In genomic region chr2:220913384-220913783, GRCh38 we compare ENCODE assay signal across 16 cellular contexts.
DNase-seq lines count a peak whose midpoint lies in the region; ATAC-seq and TF ChIP-seq lines count a peak whose summit lies in the region.
"Had no signal": no experiment of that assay in that cellular context is flagged by ENCODE, and none has a peak within 500 bp of the region (broad histone marks: within the 10 kb centered on the region; RNA-seq: fewer than 3 reads in every experiment).

No MANE protein-coding gene starts in this region.

- H3K4me3 ChIP-seq in mammary epithelial cell (replicated peaks in 1 of 3; ENCODE audit: insufficient read depth in 1 of 3, low read depth in 2 of 3, low read length in 3 of 3) (no peak overlapping the region), epithelial cell of esophagus (ENCODE audit: low read length) (no peak overlapping the region)
- H3K4me3 ChIP-seq: A549, GM23338 had no signal

- H3K36me3 Mint-ChIP-seq in MCF 10A (ENCODE audit: insufficient read depth, unreplicated experiment), result no peaks in the 10 kb centered on the region

- H3K9ac ChIP-seq in mammary epithelial cell (ENCODE audit: insufficient read depth, low read length), result no peak overlapping the region

- H3K4me1 ChIP-seq in mammary epithelial cell (ENCODE audit: insufficient read depth, low read length), result no peaks in the 10 kb centered on the region
- H3K4me1 ChIP-seq: A549, Caco-2 had no signal

- no peak overlapping the region for H3K4me2 ChIP-seq in mammary epithelial cell (ENCODE audit: insufficient read depth, low read depth, low read length)
- H3K4me2 ChIP-seq: A549, GM23338 had no signal

- BruUV-seq in mammary epithelial cell (replicated peaks; lab: Mats Ljungman, UMichigan) (no TSS peak), MCF 10A (replicated peaks; lab: Mats Ljungman, UMichigan) (no TSS peak)

- no peaks in the 10 kb centered on the region for H3K9me3 ChIP-seq in mammary epithelial cell (replicated peaks; ENCODE audit: insufficient read depth, low read length)
- H3K9me3 ChIP-seq: A549, Caco-2 had no signal

- H3K4me1 Mint-ChIP-seq in MCF 10A (ENCODE audit: insufficient read depth, unreplicated experiment), result no peaks in the 10 kb centered on the region
- H3K4me1 Mint-ChIP-seq: GM23338 had no signal

- dilution Hi-C loops in mammary epithelial cell (cut with HindIII; ENCODE audit: low sequenced_read_pairs), result no loop called here

- DNase-seq in mammary epithelial cell (peak; percentile 12), MCF 10A (ENCODE audit: unreplicated experiment) (no peak), epithelial cell of esophagus (ENCODE audit: low read depth) (peak; percentile 17), renal cortical epithelial cell (ENCODE audit: low read depth) (peak; percentile 2), NCI-H345 treated with DMSO at 0.1 percent for 48 hours (lab: John Stamatoyannopoulos, UW; ENCODE audit: unreplicated experiment) (no peak)
- DNase-seq: AML-193; Caco-2; CD4-positive, alpha-beta T cell; HCEC 1CT had no signal

- H3K27me3 ChIP-seq in mammary epithelial cell (ENCODE audit: insufficient read depth, low read length), result no peaks in the 10 kb centered on the region

- no peaks in the 10 kb centered on the region for H3K79me2 ChIP-seq in mammary epithelial cell (ENCODE audit: insufficient read depth, low read length)

- POLR2A ChIA-PET in MCF 10A (lab: Yijun Ruan, JAX), result no interaction called here

- H3K27ac Mint-ChIP-seq in MCF 10A (ENCODE audit: low read depth, unreplicated experiment), result no peak overlapping the region
- H3K27ac Mint-ChIP-seq: CD4-positive, alpha-beta T cell; GM23338 had no signal

- H2AFZ ChIP-seq in mammary epithelial cell (ENCODE audit: low read depth, low read length), result no peak overlapping the region
- H2AFZ ChIP-seq: GM23338 had no signal

- ATAC-seq in HG02678 (IDR thresholded peaks at IDR 0.05; ENCODE audit: unreplicated experiment), result no peak
- no peak for ATAC-seq in HG02981 (IDR thresholded peaks at IDR 0.05; ENCODE audit: unreplicated experiment)
- ATAC-seq: A549, GM23338, HepG2 had no signal

- in situ Hi-C loops in mammary epithelial cell (cut with MboI; ENCODE audit: low sequenced_read_pairs in 2 of 2), result no loop called here

- H3K4me3 Mint-ChIP-seq in MCF 10A (ENCODE audit: unreplicated experiment), result no peak overlapping the region
- H3K4me3 Mint-ChIP-seq: CD4-positive, alpha-beta T cell; GM23338 had no signal

- intact Hi-C loops in mammary epithelial cell (cut with micrococcal nuclease) (no loop called here), MCF 10A (cut with micrococcal nuclease) (no loop called here)

- no peaks in the 10 kb centered on the region for H3K27me3 Mint-ChIP-seq in MCF 10A (ENCODE audit: insufficient read depth, unreplicated experiment)

- no peaks in the 10 kb centered on the region for H4K20me1 ChIP-seq in mammary epithelial cell (ENCODE audit: insufficient read depth, low read length)

- CTCF ChIA-PET in mammary epithelial cell (lab: Charles Lee; ENCODE audit: low non-redundant PET), result no interaction called here
- CTCF ChIA-PET in MCF 10A (lab: Yijun Ruan, JAX), result no interaction called here

- H3K36me3 ChIP-seq in mammary epithelial cell (ENCODE audit: insufficient read depth, low read length), result no peaks in the 10 kb centered on the region

- no peaks in the 10 kb centered on the region for H3K9me3 Mint-ChIP-seq in MCF 10A (ENCODE audit: unreplicated experiment)
- H3K9me3 Mint-ChIP-seq: CD4-positive, alpha-beta T cell; GM23338 had no signal

- TF ChIP-seq CTCF in mammary epithelial cell (conservative IDR thresholded peaks at IDR 0.05 in 1 of 2, IDR thresholded peaks at IDR 0.05 in 1 of 2; ENCODE audit: extremely low read depth in 1 of 2, insufficient read depth in 1 of 2, low read depth in 1 of 2, low read length in 2 of 2), result no peak
- TF ChIP-seq CTCF in MCF 10A (IDR thresholded peaks at IDR 0.05; ENCODE audit: unreplicated experiment), result no peak
- TF ChIP-seq CTCF in epithelial cell of esophagus (IDR thresholded peaks at IDR 0.05; ENCODE audit: insufficient read depth, low read depth, low read length, missing control alignments), result no peak

- H3K27ac ChIP-seq in mammary epithelial cell (ENCODE audit: insufficient read depth, low read depth, low read length), result no peak overlapping the region
- H3K27ac ChIP-seq: 22Rv1, A549, C4-2B had no signal

Comparison
In these comparisons a context has a peak if more than half of its experiments do, and no peak if none do; other contexts are left out.
1. DNase-seq: peak in mammary epithelial cell (single experiment), epithelial cell of esophagus (single experiment) and renal cortical epithelial cell (single experiment); none in MCF 10A (single experiment) and NCI-H345 treated with DMSO at 0.1 percent for 48 hours (single experiment).